9 cellular contexts compared by ENCODE assay signal in the genomic region with DNA sequence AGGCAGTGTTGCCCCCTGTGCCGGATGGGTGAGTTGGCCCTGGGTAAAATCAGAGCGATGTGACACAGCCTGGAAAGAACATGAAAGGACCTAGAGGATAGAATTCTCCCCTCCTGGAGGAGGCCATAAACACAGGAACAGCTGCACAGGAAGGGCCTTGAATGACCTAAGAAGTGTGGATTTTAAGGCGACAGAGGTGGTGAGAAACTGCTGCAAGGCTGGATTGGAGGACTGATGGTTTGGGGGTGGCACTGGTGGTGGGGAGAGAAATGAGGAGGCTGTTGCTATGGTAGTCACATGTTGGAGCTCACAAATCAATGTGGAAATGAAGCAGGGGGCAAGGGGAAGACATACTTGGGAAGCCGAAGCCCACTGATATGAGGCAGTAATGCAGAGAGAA. TPM values are rescaled to one million over a fixed set of nuclear protein-coding genes. Genes with fewer than 3 reads are reported as not detected.
DNase-seq lines count a peak whose midpoint lies in the region; ATAC-seq and TF ChIP-seq lines count a peak whose summit lies in the region.
"Had no signal": no experiment of that assay in that cellular context is flagged by ENCODE, and none has a peak within 500 bp of the region (broad histone marks: within the 10 kb centered on the region; RNA-seq: fewer than 3 reads in every experiment).

No MANE protein-coding gene starts in this region.

- ATAC-seq in GM21619 (IDR thresholded peaks at IDR 0.05; ENCODE audit: unreplicated experiment) (no peak), GM18909 (IDR thresholded peaks at IDR 0.05; ENCODE audit: poor library complexity, unreplicated experiment) (no peak)

- no peak for TF ChIP-seq CTCF in right atrium auricular region (IDR thresholded peaks at IDR 0.05)
- no peak for TF ChIP-seq CTCF in breast epithelium (IDR thresholded peaks at IDR 0.05)

- no peaks in the 10 kb centered on the region for H3K27me3 ChIP-seq in right atrium auricular region
- no peaks in the 10 kb centered on the region for H3K27me3 ChIP-seq in breast epithelium
- H3K27me3 ChIP-seq in mucosa of rectum (ENCODE audit: control insufficient read depth in 2 of 2, insufficient read depth in 2 of 2, low read length in 2 of 2) = no peaks in the 10 kb centered on the region
- H3K27me3 ChIP-seq: SJSA1 had no signal

- peaks cover 0 to 66% of the 10 kb centered on the region in 2 donors for H3K4me1 ChIP-seq in right atrium auricular region
- peaks cover 0 to 7% of the 10 kb centered on the region in 2 donors for H3K4me1 ChIP-seq in breast epithelium
- H3K4me1 ChIP-seq in mucosa of rectum (ENCODE audit: control insufficient read depth in 2 of 2, insufficient read depth in 2 of 2, low read length in 2 of 2) = peaks cover 25 to 27% of the 10 kb centered on the region in 2 donors

- intact Hi-C loops in cardiac septum (cut with DNase I) (no loop called here), breast epithelium (cut with DNase I; ENCODE audit: low total_unique reads) (loop anchor here (2.0 kb wide), 1 partner anchor 28 kb away; no protein-coding TSS in a partner anchor)

- peak overlapping the region; percentile 84 to 94 for H3K27ac ChIP-seq in right atrium auricular region
- H3K27ac ChIP-seq in breast epithelium = peak overlapping the region; percentile 93 to 98
- peak overlapping the region; percentile 84 to 87 for H3K27ac ChIP-seq in mucosa of rectum (ENCODE audit: low read depth in 2 of 2, low read length in 2 of 2)

- H3K36me3 ChIP-seq in right atrium auricular region = peaks cover 6% of the 10 kb centered on the region
- H3K36me3 ChIP-seq in breast epithelium = no peaks in the 10 kb centered on the region
- H3K36me3 ChIP-seq in mucosa of rectum (ENCODE audit: control insufficient read depth in 2 of 2, insufficient read depth in 2 of 2, low read length in 2 of 2) = no peaks in the 10 kb centered on the region
- H3K36me3 ChIP-seq: SJSA1 had no signal

- no peaks in the 10 kb centered on the region for H3K9me3 ChIP-seq in right atrium auricular region
- H3K9me3 ChIP-seq in breast epithelium = no peaks in the 10 kb centered on the region
- no peaks in the 10 kb centered on the region for H3K9me3 ChIP-seq in mucosa of rectum (ENCODE audit: control insufficient read depth in 2 of 2, low read length in 2 of 2)
- H3K9me3 ChIP-seq: SJSA1 had no signal

- TF ChIP-seq POLR2A in breast epithelium (IDR thresholded peaks at IDR 0.05) = no peak

- DNase-seq in right atrium auricular region (ENCODE audit: low spot score) = no peak
- no peak for DNase-seq in cardiac septum (ENCODE audit: low spot score)
- DNase-seq in breast epithelium (ENCODE audit: low spot score in 2 of 2) = no peak
- DNase-seq in NCI-H2107 (lab: John Stamatoyannopoulos, UW) = no peak
- no peak for DNase-seq in central memory CD4-positive, alpha-beta T cell

- peak overlapping the region in 1 of 2 donors; percentile 45 for H3K4me3 ChIP-seq in right atrium auricular region
- H3K4me3 ChIP-seq in breast epithelium = peak overlapping the region in 2 of 3 donors; percentile 56 to 59
- H3K4me3 ChIP-seq in mucosa of rectum (ENCODE audit: low read length in 2 of 2) = peak overlapping the region in 1 of 2 donors; percentile 64

- H3K9ac ChIP-seq in mucosa of rectum (ENCODE audit: low read depth in 1 of 2, low read length in 2 of 2) = peak overlapping the region; percentile 42 to 82

RNA-seq across cellular contexts. Expression of a gene that starts 13.8 kb away (rescaled TPM):
- total RNA-seq in right atrium auricular region (1,000 to 10,000 TPM in 1 of 2 donors, 100 to 1,000 TPM in 1; 319 to 1,274 TPM), cardiac septum (1,123 TPM), breast epithelium (under 1 TPM in 1 of 3 donors, not detected in 2; 0.44 TPM)

RNA-seq across cellular contexts. Expression of a gene that starts 25.2 kb away (rescaled TPM):
- 10 to 100 TPM; 48.0 to 49.5 TPM for total RNA-seq in right atrium auricular region
- 11.5 TPM for total RNA-seq in cardiac septum
- 100 to 1,000 TPM in 1 of 3 donors, 10 to 100 TPM in 2; 30.2 to 112 (median 59.0) TPM for total RNA-seq in breast epithelium

Comparison
In these comparisons a context has a peak if more than half of its experiments do, and no peak if none do; other contexts are left out.
1. RNA of a gene that starts 13.8 kb away (total RNA-seq): 319 to 1,274 TPM in right atrium auricular region and 1,123 TPM in cardiac septum (single experiment); 0.44 TPM in breast epithelium; every median in the first group is over 100 times any median in the second.
2. Peak in every context shown above with its lines, with median percentiles within 50 percentile points of each other: H3K27ac ChIP-seq.